1 cellular context compared by ENCODE assay signal in the genomic region with DNA sequence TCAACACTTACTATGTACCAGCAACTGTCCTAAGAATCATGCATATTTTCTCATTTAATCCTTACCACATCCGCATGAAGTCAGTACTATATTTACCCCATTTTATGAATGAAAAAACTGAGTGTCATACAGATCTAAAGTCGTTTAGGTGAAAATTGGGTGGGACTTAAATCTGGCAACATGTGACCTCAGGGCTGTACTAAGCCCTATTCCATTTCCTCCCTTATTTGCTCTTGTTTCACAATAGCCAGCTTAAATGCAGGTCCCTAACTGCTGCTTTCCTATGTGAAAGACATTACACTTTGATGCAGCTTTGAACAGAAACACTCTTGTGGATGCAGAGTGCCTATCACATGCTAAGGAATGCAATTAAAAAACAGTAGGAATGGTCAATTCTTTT.
A peak's percentile ranks its signal among the peaks of the same experiment; 100 is the strongest.
TF ChIP-seq lines count a peak whose summit lies in the region.

No MANE protein-coding gene starts in this region.

TF ChIP-seq in HepG2, 621 proteins besides CTCF, POLR2A, EP300 and RAD21:
- TF ChIP-seq ZNF781 (CRISPR knock-in tag; IDR thresholded peaks at IDR 0.05; ENCODE audit: borderline replicate concordance, not compliant biosample characterization), result no peak
- peak; percentile 69 for TF ChIP-seq FOXA3 (CRISPR knock-in tag; IDR thresholded peaks at IDR 0.05)
- no peak for TF ChIP-seq CC2D1A (CRISPR knock-in tag; IDR thresholded peaks at IDR 0.05)
- peak; percentile 14; the same call in 1 of the 2 replicates for TF ChIP-seq GATAD2A (CRISPR knock-in tag; IDR thresholded peaks at IDR 0.05)
- no peak for TF ChIP-seq FOXA1 (IDR thresholded peaks at IDR 0.05)
- TF ChIP-seq FOXA1 (CRISPR knock-in tag; IDR thresholded peaks at IDR 0.05), result peak; percentile 65
- TF ChIP-seq FOXO4 (CRISPR knock-in tag; conservative IDR thresholded peaks at IDR 0.05), result no peak
- peak; percentile 82 for TF ChIP-seq CEBPG (CRISPR knock-in tag; IDR thresholded peaks at IDR 0.05)
- TF ChIP-seq, protein P1, sequence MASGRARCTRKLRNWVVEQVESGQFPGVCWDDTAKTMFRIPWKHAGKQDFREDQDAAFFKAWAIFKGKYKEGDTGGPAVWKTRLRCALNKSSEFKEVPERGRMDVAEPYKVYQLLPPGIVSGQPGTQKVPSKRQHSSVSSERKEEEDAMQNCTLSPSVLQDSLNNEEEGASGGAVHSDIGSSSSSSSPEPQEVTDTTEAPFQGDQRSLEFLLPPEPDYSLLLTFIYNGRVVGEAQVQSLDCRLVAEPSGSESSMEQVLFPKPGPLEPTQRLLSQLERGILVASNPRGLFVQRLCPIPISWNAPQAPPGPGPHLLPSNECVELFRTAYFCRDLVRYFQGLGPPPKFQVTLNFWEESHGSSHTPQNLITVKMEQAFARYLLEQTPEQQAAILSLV (CRISPR knock-in tag; IDR thresholded peaks at IDR 0.05; ENCODE audit: borderline replicate concordance), result no peak
- TF ChIP-seq JDP2 (CRISPR knock-in tag; IDR thresholded peaks at IDR 0.05; ENCODE audit: borderline replicate concordance), result no peak
- TF ChIP-seq, protein P2, sequence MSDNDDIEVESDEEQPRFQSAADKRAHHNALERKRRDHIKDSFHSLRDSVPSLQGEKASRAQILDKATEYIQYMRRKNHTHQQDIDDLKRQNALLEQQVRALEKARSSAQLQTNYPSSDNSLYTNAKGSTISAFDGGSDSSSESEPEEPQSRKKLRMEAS (IDR thresholded peaks at IDR 0.05), result peak; percentile 22; the same call in 1 of the 2 replicates
- no peak for TF ChIP-seq ARHGAP35 (CRISPR knock-in tag; IDR thresholded peaks at IDR 0.05; ENCODE audit: borderline replicate concordance)
- TF ChIP-seq, protein P3, sequence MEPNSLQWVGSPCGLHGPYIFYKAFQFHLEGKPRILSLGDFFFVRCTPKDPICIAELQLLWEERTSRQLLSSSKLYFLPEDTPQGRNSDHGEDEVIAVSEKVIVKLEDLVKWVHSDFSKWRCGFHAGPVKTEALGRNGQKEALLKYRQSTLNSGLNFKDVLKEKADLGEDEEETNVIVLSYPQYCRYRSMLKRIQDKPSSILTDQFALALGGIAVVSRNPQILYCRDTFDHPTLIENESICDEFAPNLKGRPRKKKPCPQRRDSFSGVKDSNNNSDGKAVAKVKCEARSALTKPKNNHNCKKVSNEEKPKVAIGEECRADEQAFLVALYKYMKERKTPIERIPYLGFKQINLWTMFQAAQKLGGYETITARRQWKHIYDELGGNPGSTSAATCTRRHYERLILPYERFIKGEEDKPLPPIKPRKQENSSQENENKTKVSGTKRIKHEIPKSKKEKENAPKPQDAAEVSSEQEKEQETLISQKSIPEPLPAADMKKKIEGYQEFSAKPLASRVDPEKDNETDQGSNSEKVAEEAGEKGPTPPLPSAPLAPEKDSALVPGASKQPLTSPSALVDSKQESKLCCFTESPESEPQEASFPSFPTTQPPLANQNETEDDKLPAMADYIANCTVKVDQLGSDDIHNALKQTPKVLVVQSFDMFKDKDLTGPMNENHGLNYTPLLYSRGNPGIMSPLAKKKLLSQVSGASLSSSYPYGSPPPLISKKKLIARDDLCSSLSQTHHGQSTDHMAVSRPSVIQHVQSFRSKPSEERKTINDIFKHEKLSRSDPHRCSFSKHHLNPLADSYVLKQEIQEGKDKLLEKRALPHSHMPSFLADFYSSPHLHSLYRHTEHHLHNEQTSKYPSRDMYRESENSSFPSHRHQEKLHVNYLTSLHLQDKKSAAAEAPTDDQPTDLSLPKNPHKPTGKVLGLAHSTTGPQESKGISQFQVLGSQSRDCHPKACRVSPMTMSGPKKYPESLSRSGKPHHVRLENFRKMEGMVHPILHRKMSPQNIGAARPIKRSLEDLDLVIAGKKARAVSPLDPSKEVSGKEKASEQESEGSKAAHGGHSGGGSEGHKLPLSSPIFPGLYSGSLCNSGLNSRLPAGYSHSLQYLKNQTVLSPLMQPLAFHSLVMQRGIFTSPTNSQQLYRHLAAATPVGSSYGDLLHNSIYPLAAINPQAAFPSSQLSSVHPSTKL (CRISPR knock-in tag; IDR thresholded peaks at IDR 0.05), result 0 out of 2 replicates have a peak, but pooled peaks have one; percentile 28
- TF ChIP-seq NAIF1 (CRISPR knock-in tag; IDR thresholded peaks at IDR 0.05; ENCODE audit: borderline replicate concordance), result 0 out of 2 replicates have a peak, but pooled peaks have one; percentile 29
- TF ChIP-seq, protein P4, sequence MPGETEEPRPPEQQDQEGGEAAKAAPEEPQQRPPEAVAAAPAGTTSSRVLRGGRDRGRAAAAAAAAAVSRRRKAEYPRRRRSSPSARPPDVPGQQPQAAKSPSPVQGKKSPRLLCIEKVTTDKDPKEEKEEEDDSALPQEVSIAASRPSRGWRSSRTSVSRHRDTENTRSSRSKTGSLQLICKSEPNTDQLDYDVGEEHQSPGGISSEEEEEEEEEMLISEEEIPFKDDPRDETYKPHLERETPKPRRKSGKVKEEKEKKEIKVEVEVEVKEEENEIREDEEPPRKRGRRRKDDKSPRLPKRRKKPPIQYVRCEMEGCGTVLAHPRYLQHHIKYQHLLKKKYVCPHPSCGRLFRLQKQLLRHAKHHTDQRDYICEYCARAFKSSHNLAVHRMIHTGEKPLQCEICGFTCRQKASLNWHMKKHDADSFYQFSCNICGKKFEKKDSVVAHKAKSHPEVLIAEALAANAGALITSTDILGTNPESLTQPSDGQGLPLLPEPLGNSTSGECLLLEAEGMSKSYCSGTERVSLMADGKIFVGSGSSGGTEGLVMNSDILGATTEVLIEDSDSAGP (CRISPR knock-in tag; IDR thresholded peaks at IDR 0.05; ENCODE audit: borderline replicate concordance), result no peak
- peak; percentile 17; the same call in 1 of the 2 replicates for TF ChIP-seq ZNF292 (CRISPR knock-in tag; IDR thresholded peaks at IDR 0.05; ENCODE audit: borderline replicate concordance, low read depth)
- no peak for TF ChIP-seq ZNF432 (CRISPR knock-in tag; IDR thresholded peaks at IDR 0.05; ENCODE audit: borderline replicate concordance)
- peak; percentile 86 for TF ChIP-seq CEBPB (IDR thresholded peaks at IDR 0.05; ENCODE audit: borderline replicate concordance, low read depth, low read length)
- no peak for TF ChIP-seq NRL (CRISPR knock-in tag; IDR thresholded peaks at IDR 0.05; ENCODE audit: borderline replicate concordance)
- TF ChIP-seq RFX5 (IDR thresholded peaks at IDR 0.05; ENCODE audit: low read depth, low read length), result no peak
- TF ChIP-seq TAF1 (CRISPR knock-in tag; IDR thresholded peaks at IDR 0.05), result no peak
- TF ChIP-seq, protein P5, sequence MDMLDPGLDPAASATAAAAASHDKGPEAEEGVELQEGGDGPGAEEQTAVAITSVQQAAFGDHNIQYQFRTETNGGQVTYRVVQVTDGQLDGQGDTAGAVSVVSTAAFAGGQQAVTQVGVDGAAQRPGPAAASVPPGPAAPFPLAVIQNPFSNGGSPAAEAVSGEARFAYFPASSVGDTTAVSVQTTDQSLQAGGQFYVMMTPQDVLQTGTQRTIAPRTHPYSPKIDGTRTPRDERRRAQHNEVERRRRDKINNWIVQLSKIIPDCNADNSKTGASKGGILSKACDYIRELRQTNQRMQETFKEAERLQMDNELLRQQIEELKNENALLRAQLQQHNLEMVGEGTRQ (IDR thresholded peaks at IDR 0.05; ENCODE audit: low read depth, low read length), result peak; percentile 59
- TF ChIP-seq, protein P5 (CRISPR knock-in tag; IDR thresholded peaks at IDR 0.05; ENCODE audit: borderline replicate concordance), result peak; percentile 79; the same call in 1 of the 2 replicates
- no peak for TF ChIP-seq BRCA1 (CRISPR knock-in tag; IDR thresholded peaks at IDR 0.05)
- 0 out of 2 replicates have a peak, but pooled peaks have one; percentile 17 for TF ChIP-seq PAXIP1 (CRISPR knock-in tag; conservative IDR thresholded peaks at IDR 0.05)
